In genomic region chr14:35959835-35960234, GRCh38 we compare ENCODE assay signal across 22 cellular contexts.
DNase-seq lines count a peak whose midpoint lies in the region; ATAC-seq, FAIRE-seq and TF ChIP-seq lines count a peak whose summit lies in the region.
"Had no signal": no experiment of that assay in that cellular context is flagged by ENCODE, and none has a peak within 500 bp of the region (broad histone marks: within the 10 kb centered on the region; RNA-seq: fewer than 3 reads in every experiment).

No MANE protein-coding gene starts in this region.

- H3K4me3 Mint-ChIP-seq in natural killer cell treated with Interleukin-12 subunit alpha and Interleukin-12 subunit beta and Interleukin-15 and Interleukin-18, amount 100 ng/mL, for 72 hours, result no peak overlapping the region
- H3K4me3 Mint-ChIP-seq: activated naive CD4-positive, alpha-beta T cell treated with anti-CD3 and anti-CD28 coated beads, Interleukin-2, amount 10 ng/mL, durations not matched to agents 7 days and 5 days; CD4-positive, CD25-positive, alpha-beta regulatory T cell; stimulated activated effector memory CD8-positive, alpha-beta T cell treated with anti-CD3 and anti-CD28 coated beads, Interleukin-12 subunit alpha, Interleukin-12 subunit beta, amount 100 ng/mL, for 72 hours had no signal

- no peak overlapping the region for H3K4me2 ChIP-seq in Loucy (ENCODE audit: low read depth, low read length, poor library complexity, severe bottlenecking)
- no peak overlapping the region for H3K4me2 ChIP-seq in neural cell (ENCODE audit: low read length)
- H3K4me2 ChIP-seq: smooth muscle cell had no signal

- H3K4me3 ChIP-seq in Loucy (ENCODE audit: low read length, poor library complexity, severe bottlenecking) (no peak overlapping the region), bronchial epithelial cell (ENCODE audit: low read depth, low read length) (no peak overlapping the region), neural cell (ENCODE audit: low read length) (no peak overlapping the region)
- H3K4me3 ChIP-seq: coronary artery, K562, mucosa of descending colon, smooth muscle cell, transverse colon had no signal

- peak; percentile 28 for TF ChIP-seq RAD21 in neural cell (conservative IDR thresholded peaks at IDR 0.05)

- H3K9me2 ChIP-seq in Loucy (replicated peaks; ENCODE audit: low read depth, low read length) (no peaks in the 10 kb centered on the region), neural cell (ENCODE audit: insufficient read depth, low read length) (no peaks in the 10 kb centered on the region)

- H4K20me1 ChIP-seq in Loucy (ENCODE audit: insufficient read depth, low read length, poor library complexity, severe bottlenecking) (no peaks in the 10 kb centered on the region), neural cell (ENCODE audit: insufficient read depth) (no peaks in the 10 kb centered on the region)

- peak; percentile 16; the same call in 1 of the 2 replicates for TF ChIP-seq CTCF in Loucy (conservative IDR thresholded peaks at IDR 0.05; ENCODE audit: low read length)
- no peak for TF ChIP-seq CTCF in bronchial epithelial cell (IDR thresholded peaks at IDR 0.05; ENCODE audit: insufficient read depth, low read length, severe bottlenecking)
- no peak for TF ChIP-seq CTCF in neural cell (IDR thresholded peaks at IDR 0.05; ENCODE audit: poor library complexity, severe bottlenecking)

- DNase-seq in DMS53 (lab: John Stamatoyannopoulos, UW) (peak; percentile 11), DMS53 treated with DMSO at 0.1 percent for 48 hours (lab: John Stamatoyannopoulos, UW; ENCODE audit: unreplicated experiment) (no peak), bronchial epithelial cell (ENCODE audit: low read depth) (peak; percentile 13)
- DNase-seq in natural killer cell treated with Interleukin-12 subunit alpha and Interleukin-12 subunit beta and Interleukin-15 and Interleukin-18, amount 100 ng/mL, for 72 hours (ENCODE audit: low spot score), result no peak
- DNase-seq: activated naive CD4-positive, alpha-beta T cell treated with anti-CD3 and anti-CD28 coated beads, Interleukin-2, amount 10 ng/mL, durations not matched to agents 7 days and 5 days; erythroblast; mucosa of descending colon; NCI-H526 treated with DMSO at 0.1 percent for 48 hours; SIG-M5; T-helper 9 cell; transverse colon had no signal

- no peak overlapping the region for H3K27ac Mint-ChIP-seq in natural killer cell treated with Interleukin-12 subunit alpha and Interleukin-12 subunit beta and Interleukin-15 and Interleukin-18, amount 100 ng/mL, for 72 hours
- H3K27ac Mint-ChIP-seq: activated naive CD4-positive, alpha-beta T cell treated with anti-CD3 and anti-CD28 coated beads, Interleukin-2, amount 10 ng/mL, durations not matched to agents 7 days and 5 days; CD4-positive, CD25-positive, alpha-beta regulatory T cell; stimulated activated effector memory CD8-positive, alpha-beta T cell treated with anti-CD3 and anti-CD28 coated beads, Interleukin-12 subunit alpha, Interleukin-12 subunit beta, amount 100 ng/mL, for 72 hours had no signal

- no peaks in the 10 kb centered on the region for H3K9me3 Mint-ChIP-seq in natural killer cell treated with Interleukin-12 subunit alpha and Interleukin-12 subunit beta and Interleukin-15 and Interleukin-18, amount 100 ng/mL, for 72 hours
- H3K9me3 Mint-ChIP-seq: activated naive CD4-positive, alpha-beta T cell treated with anti-CD3 and anti-CD28 coated beads, Interleukin-2, amount 10 ng/mL, durations not matched to agents 7 days and 5 days; stimulated activated effector memory CD8-positive, alpha-beta T cell treated with anti-CD3 and anti-CD28 coated beads, Interleukin-12 subunit alpha, Interleukin-12 subunit beta, amount 100 ng/mL, for 72 hours had no signal

- H3K4me1 Mint-ChIP-seq in natural killer cell treated with Interleukin-12 subunit alpha and Interleukin-12 subunit beta and Interleukin-15 and Interleukin-18, amount 100 ng/mL, for 72 hours (ENCODE audit: low read depth in 2 of 2), result no peaks in the 10 kb centered on the region
- H3K4me1 Mint-ChIP-seq: activated naive CD4-positive, alpha-beta T cell treated with anti-CD3 and anti-CD28 coated beads, Interleukin-2, amount 10 ng/mL, durations not matched to agents 7 days and 5 days; stimulated activated effector memory CD8-positive, alpha-beta T cell treated with anti-CD3 and anti-CD28 coated beads, Interleukin-12 subunit alpha, Interleukin-12 subunit beta, amount 100 ng/mL, for 72 hours had no signal

- H3K27me3 ChIP-seq in Loucy (ENCODE audit: insufficient read depth, low read length, poor library complexity, severe bottlenecking) (no peaks in the 10 kb centered on the region), bronchial epithelial cell (ENCODE audit: control insufficient read depth, insufficient read depth, low read length) (no peaks in the 10 kb centered on the region), neural cell (ENCODE audit: insufficient read depth, low read depth, low read length) (no peaks in the 10 kb centered on the region)
- H3K27me3 ChIP-seq: transverse colon had no signal

- no peak for TF ChIP-seq EP300 in neural cell (conservative IDR thresholded peaks at IDR 0.05; ENCODE audit: poor library complexity, severe bottlenecking)

- H3F3A ChIP-seq in Loucy (ENCODE audit: low read depth) (no peaks in the 10 kb centered on the region), neural cell (ENCODE audit: insufficient read depth, low read length, poor library complexity, severe bottlenecking) (no peaks in the 10 kb centered on the region)

- H3K27me3 Mint-ChIP-seq in natural killer cell treated with Interleukin-12 subunit alpha and Interleukin-12 subunit beta and Interleukin-15 and Interleukin-18, amount 100 ng/mL, for 72 hours, result peaks cover 0 to 2% of the 10 kb centered on the region in 2 donors

- no peak overlapping the region for H3K27ac ChIP-seq in neural cell (ENCODE audit: low read length)
- H3K27ac ChIP-seq: coronary artery, transverse colon had no signal

- H2AFZ ChIP-seq in Loucy (ENCODE audit: low read length) (no peak overlapping the region), neural cell (ENCODE audit: low read depth, low read length) (no peak overlapping the region)

- no peaks in the 10 kb centered on the region for H3K36me3 ChIP-seq in Loucy (ENCODE audit: insufficient read depth, low read length)
- no peaks in the 10 kb centered on the region for H3K36me3 ChIP-seq in bronchial epithelial cell (ENCODE audit: control insufficient read depth, insufficient read depth, low read length)
- H3K36me3 ChIP-seq in neural cell (ENCODE audit: insufficient read depth, low read length), result no peaks in the 10 kb centered on the region
- H3K36me3 ChIP-seq: transverse colon had no signal

- H3K36me3 Mint-ChIP-seq in natural killer cell treated with Interleukin-12 subunit alpha and Interleukin-12 subunit beta and Interleukin-15 and Interleukin-18, amount 100 ng/mL, for 72 hours, result no peaks in the 10 kb centered on the region
- H3K36me3 Mint-ChIP-seq: activated naive CD4-positive, alpha-beta T cell treated with anti-CD3 and anti-CD28 coated beads, Interleukin-2, amount 10 ng/mL, durations not matched to agents 7 days and 5 days; CD4-positive, CD25-positive, alpha-beta regulatory T cell; stimulated activated effector memory CD8-positive, alpha-beta T cell treated with anti-CD3 and anti-CD28 coated beads, Interleukin-12 subunit alpha, Interleukin-12 subunit beta, amount 100 ng/mL, for 72 hours had no signal

- no peak for FAIRE-seq in bronchial epithelial cell (lab: Jason Lieb, UNC)
- FAIRE-seq: GM19239, K562, keratinocyte had no signal

- H3K9me3 ChIP-seq in Loucy (ENCODE audit: insufficient read depth, low read depth, low read length) (no peaks in the 10 kb centered on the region), neural cell (ENCODE audit: low read length) (no peaks in the 10 kb centered on the region)
- H3K9me3 ChIP-seq: mucosa of descending colon, transverse colon had no signal

- no peaks in the 10 kb centered on the region for H3K4me1 ChIP-seq in Loucy (ENCODE audit: insufficient read depth, low read length, poor library complexity, severe bottlenecking)
- H3K4me1 ChIP-seq: transverse colon had no signal

- ATAC-seq in GM18517 (IDR thresholded peaks at IDR 0.05; ENCODE audit: unreplicated experiment), result no peak
- no peak for ATAC-seq in GM21619 (IDR thresholded peaks at IDR 0.05; ENCODE audit: unreplicated experiment)
- ATAC-seq in natural killer cell treated with Interleukin-12 subunit alpha and Interleukin-12 subunit beta and Interleukin-15 and Interleukin-18, amount 100 ng/mL, for 72 hours, result no peak
- ATAC-seq: K562; mucosa of descending colon; stimulated activated effector memory CD8-positive, alpha-beta T cell treated with anti-CD3 and anti-CD28 coated beads, Interleukin-12 subunit alpha, Interleukin-12 subunit beta, amount 100 ng/mL, for 72 hours had no signal

- H3K79me2 ChIP-seq in Loucy (ENCODE audit: insufficient read depth, low read length) (no peaks in the 10 kb centered on the region), neural cell (replicated peaks; ENCODE audit: insufficient read depth, low read length) (no peaks in the 10 kb centered on the region)

- H3K9ac ChIP-seq in Loucy (ENCODE audit: low read depth, low read length, poor library complexity, severe bottlenecking) (no peak overlapping the region), neural cell (ENCODE audit: low read length) (no peak overlapping the region)

TF ChIP-seq in neural cell, 6 proteins besides CTCF, POLR2A, EP300 and RAD21 (continues in another document):
- TF ChIP-seq EZH2 (IDR thresholded peaks at IDR 0.05; ENCODE audit: borderline replicate concordance, insufficient read depth, low read length, poor library complexity, severe bottlenecking) (no peak), POLR2AphosphoS5 (IDR thresholded peaks at IDR 0.05) (no peak), MXI1 (conservative IDR thresholded peaks at IDR 0.05; ENCODE audit: poor library complexity, severe bottlenecking) (no peak), TAF1 (IDR thresholded peaks at IDR 0.05; ENCODE audit: low read depth) (no peak)

Comparison
In these comparisons a context has a peak if more than half of its experiments do, and no peak if none do; other contexts are left out.
1. DNase-seq: peak in DMS53 (single experiment) and bronchial epithelial cell (single experiment); none in DMS53 treated with DMSO at 0.1 percent for 48 hours (single experiment) and natural killer cell treated with Interleukin-12 subunit alpha and Interleukin-12 subunit beta and Interleukin-15 and Interleukin-18, amount 100 ng/mL, for 72 hours (single experiment).